Comparison of ENCODE assay signal across 8 cellular contexts in the genomic region with DNA sequence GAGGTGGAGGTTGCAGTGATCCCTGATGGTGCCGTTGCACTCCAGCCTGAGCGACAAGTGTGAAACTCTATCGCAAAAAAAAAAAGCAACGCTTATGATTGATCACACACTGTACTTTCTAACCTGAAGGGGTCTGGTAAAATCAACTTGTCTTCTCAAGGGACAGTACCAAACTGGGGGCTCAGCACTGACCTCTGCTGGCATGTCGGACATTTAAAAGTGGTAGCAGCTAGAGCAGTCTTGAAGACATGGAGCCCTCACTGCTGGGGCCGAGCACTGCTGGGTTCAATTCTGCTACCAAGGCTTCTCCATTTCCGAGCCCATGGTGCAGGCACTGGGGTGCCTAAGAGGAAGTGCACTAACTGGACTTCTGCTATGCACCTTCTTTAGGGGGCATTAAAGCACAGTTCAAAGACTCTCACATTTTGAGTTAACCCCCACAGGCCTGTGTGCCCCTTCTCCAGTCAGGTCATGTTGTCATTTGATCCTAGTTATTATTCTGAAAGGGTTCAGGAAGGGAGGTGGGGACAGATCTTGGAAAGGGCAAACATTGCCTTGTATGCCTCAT. TPM values are rescaled to one million over a fixed set of nuclear protein-coding genes. Genes with fewer than 3 reads are reported as not detected.
DNase-seq lines count a peak whose midpoint lies in the region; ATAC-seq and TF ChIP-seq lines count a peak whose summit lies in the region.

No MANE protein-coding gene starts in this region.

- POLR2A ChIA-PET in A673 (lab: Charles Lee; ENCODE audit: low non-redundant PET), result no interaction called here

- H3K27me3 ChIP-seq in A673 (replicated peaks; ENCODE audit: insufficient read depth, low read depth, low read length, poor library complexity), result no peaks in the 10 kb centered on the region

- CTCF ChIA-PET in A673 (lab: Charles Lee), result interaction anchor here (0.6 to 1.9 kb wide), 3 partner anchors 19 to 197 kb away, joined by 4 to 5 read pairs (median 5); no protein-coding TSS in a partner anchor

- H3K9me3 ChIP-seq in A673 (ENCODE audit: low read depth, low read length, poor library complexity, severe bottlenecking), result no peaks in the 10 kb centered on the region

- no peak for TF ChIP-seq POLR2A in NB4 (IDR thresholded peaks at IDR 0.05; ENCODE audit: extremely low read depth, insufficient read length)

- DNase-seq in A673 (ENCODE audit: low spot score) (peak; percentile 45), NB4 (ENCODE audit: low read depth) (peak; percentile 68), astrocyte of the spinal cord (ENCODE audit: low read depth, low spot score) (peak; percentile 23), mesothelial cell of epicardium (ENCODE audit: low spot score in 2 of 2, unreplicated experiment in 2 of 2) (no peak), AG08396 (ENCODE audit: low spot score) (no peak)
- DNase-seq in effector CD4-positive, alpha-beta T cell, result no peak

- no TSS peak for BruUV-seq in A673 (replicated peaks; lab: Mats Ljungman, UMichigan)

- no peak overlapping the region for H3K4me3 Mint-ChIP-seq in mesothelial cell of epicardium

- H3K36me3 ChIP-seq in A673 (ENCODE audit: insufficient read depth, low read length, poor library complexity, severe bottlenecking), result no peaks in the 10 kb centered on the region

- no peak overlapping the region for H3K4me3 ChIP-seq in A673 (ENCODE audit: low read depth, low read length, poor library complexity, severe bottlenecking)
- H3K4me3 ChIP-seq in NB4 (ENCODE audit: low read depth, low read length), result no peak overlapping the region
- no peak overlapping the region for H3K4me3 ChIP-seq in astrocyte of the spinal cord (ENCODE audit: low read depth, low read length)

- no peaks in the 10 kb centered on the region for H3K9me3 Mint-ChIP-seq in mesothelial cell of epicardium

- H3K27ac Mint-ChIP-seq in mesothelial cell of epicardium, result no peak overlapping the region

- H3K4me1 ChIP-seq in A673 (ENCODE audit: insufficient read depth, low read length, poor library complexity, severe bottlenecking), result peaks cover 6% of the 10 kb centered on the region

- H3K4me1 Mint-ChIP-seq in mesothelial cell of epicardium, result peaks cover 3% of the 10 kb centered on the region

- peak; percentile 52 for TF ChIP-seq CTCF in A673 (conservative IDR thresholded peaks at IDR 0.05; ENCODE audit: low read depth, low read length)
- peak; percentile 64 for TF ChIP-seq CTCF in GM12872 (IDR thresholded peaks at IDR 0.05; ENCODE audit: insufficient read depth, low read depth, low read length)
- TF ChIP-seq CTCF in NB4 (IDR thresholded peaks at IDR 0.05; ENCODE audit: low read depth, low read length), result peak; percentile 45
- peak; percentile 37 for TF ChIP-seq CTCF in astrocyte of the spinal cord (IDR thresholded peaks at IDR 0.05; ENCODE audit: low read depth, low read length)
- peak; percentile 18 for TF ChIP-seq CTCF in mesothelial cell of epicardium (IDR thresholded peaks at IDR 0.05; ENCODE audit: unreplicated experiment)

- no peak overlapping the region for H3K27ac ChIP-seq in A673 (ENCODE audit: low read depth, low read length, poor library complexity, severe bottlenecking)

- ATAC-seq in GM21381 (IDR thresholded peaks at IDR 0.05; ENCODE audit: unreplicated experiment), result no peak

- in situ Hi-C loops in astrocyte of the spinal cord (cut with HindIII; ENCODE audit: low sequenced_read_pairs), result no loop called here

- intact Hi-C loops in A673 (cut with micrococcal nuclease; ENCODE audit: unreplicated experiment), result loop anchor here (10.0 kb wide), 1 partner anchor 474 kb away; no protein-coding TSS in a partner anchor

- H3K36me3 Mint-ChIP-seq in mesothelial cell of epicardium, result no peaks in the 10 kb centered on the region

- no peaks in the 10 kb centered on the region for H3K27me3 Mint-ChIP-seq in mesothelial cell of epicardium (ENCODE audit: low read depth)

RNA-seq across cellular contexts. Expression of gene LAMP3, which starts 26.4 kb away (rescaled TPM):
- total RNA-seq in A673 (2021), result 0.70 and 1.0 TPM in 2 replicates
- total RNA-seq in mesothelial cell of epicardium, result 1.5 to 1.9 TPM (median 1.7 TPM) in 3 replicates

Comparison
In these comparisons a context has a peak if more than half of its experiments do, and no peak if none do; other contexts are left out.
1. DNase-seq: peak in A673 (single experiment), NB4 (single experiment) and astrocyte of the spinal cord (single experiment); none in mesothelial cell of epicardium (0 of 2), AG08396 (single experiment) and effector CD4-positive, alpha-beta T cell (single experiment).
2. Peak in every context shown above with its lines, with median percentiles within 50 percentile points of each other: CTCF ChIP-seq.